24 cellular contexts compared by ENCODE assay signal in genomic region chr1:220950576-220950975, GRCh38.
DNase-seq lines count a peak whose midpoint lies in the region; ATAC-seq, FAIRE-seq and TF ChIP-seq lines count a peak whose summit lies in the region.
"Had no signal": no experiment of that assay in that cellular context is flagged by ENCODE, and none has a peak within 500 bp of the region (broad histone marks: within the 10 kb centered on the region; RNA-seq: fewer than 3 reads in every experiment).

No MANE protein-coding gene starts in this region.

- H2BK120ac ChIP-seq in trophoblast cell (ENCODE audit: insufficient read depth, low read length, poor library complexity): no peak overlapping the region

- no peak overlapping the region for H2AFZ ChIP-seq in GM23338
- H2AFZ ChIP-seq in trophoblast cell (ENCODE audit: insufficient read depth, low read length, poor library complexity): no peak overlapping the region
- H2AFZ ChIP-seq: PC-9 had no signal

- peaks cover 2% of the 10 kb centered on the region for H3K9me3 ChIP-seq in trophoblast cell (ENCODE audit: insufficient read depth, low read depth, low read length)

- H3K27me3 ChIP-seq in GM23338 (ENCODE audit: insufficient read depth) (no peaks in the 10 kb centered on the region), trophoblast cell (ENCODE audit: insufficient read depth, low read length) (no peaks in the 10 kb centered on the region)
- H3K27me3 ChIP-seq: body of pancreas, heart left ventricle, sigmoid colon, SJCRH30 had no signal

- FAIRE-seq in D721Med (lab: Jason Lieb, UNC): peak; percentile 89

- no peak overlapping the region for H4K8ac ChIP-seq in trophoblast cell (ENCODE audit: low read depth, low read length)

- H3K36me3 ChIP-seq in GM23338 (ENCODE audit: insufficient read depth) (no peaks in the 10 kb centered on the region), trophoblast cell (ENCODE audit: control insufficient read depth in 1 of 2, insufficient read depth in 2 of 2, low read length in 2 of 2) (no peaks in the 10 kb centered on the region)
- H3K36me3 ChIP-seq: heart left ventricle, sigmoid colon, SJCRH30 had no signal

- no peaks in the 10 kb centered on the region for H3K79me2 ChIP-seq in GM23338 (replicated peaks; ENCODE audit: insufficient read depth)
- no peaks in the 10 kb centered on the region for H3K79me2 ChIP-seq in trophoblast cell (ENCODE audit: control insufficient read depth, insufficient read depth, low read length, poor library complexity)

- no peak overlapping the region for H3K23ac ChIP-seq in trophoblast cell (ENCODE audit: low read length)

- H3K9ac ChIP-seq in trophoblast cell (ENCODE audit: low read length): no peak overlapping the region

- H3K18ac ChIP-seq in trophoblast cell (ENCODE audit: low read length): no peak overlapping the region

- no peak overlapping the region for H2BK5ac ChIP-seq in trophoblast cell (ENCODE audit: low read depth, low read length, poor library complexity)

- no peak overlapping the region for H3K27ac ChIP-seq in GM23338 (ENCODE audit: low read depth)
- no peak overlapping the region for H3K27ac ChIP-seq in trophoblast cell (ENCODE audit: low read depth, low read length)
- H3K27ac ChIP-seq: body of pancreas, epithelial cell of prostate, heart left ventricle, PC-9, sigmoid colon, SJCRH30 had no signal

- TF ChIP-seq CTCF in D721Med (IDR thresholded peaks at IDR 0.05; ENCODE audit: insufficient read depth, missing control alignments) (no peak), GM23338 (conservative IDR thresholded peaks at IDR 0.05; ENCODE audit: low read depth in 2 of 2) (no peak)

- DNase-seq in D721Med (ENCODE audit: insufficient read length, low spot score) (no peak), GM23338 (ENCODE audit: low spot score) (peak; percentile 4), MV-4-11 (lab: John Stamatoyannopoulos, UW) (peak; percentile 37), cerebellar cortex (ENCODE audit: low spot score) (peak; percentile 1), trophoblast cell (no peak)
- DNase-seq: activated CD4-positive, alpha-beta T cell treated with anti-CD3 and anti-CD28 coated beads for 36 hours; activated gamma-delta T cell treated with Interleukin-2 at 50 U/mL for 16 hours; activated naive CD8-positive, alpha-beta T cell treated with anti-CD3 and anti-CD28 coated beads, Interleukin-2, amount 50 U/mL, for 24 hours; body of pancreas; CD4-positive, alpha-beta T cell; DMS153; foreskin fibroblast; heart left ventricle; NCI-H2081; NCI-H446; PC-9; sigmoid colon; SJCRH30; stimulated activated CD4-positive, alpha-beta T cell treated with anti-CD3 and anti-CD28 coated beads, Interleukin-15, amount 100 ng/mL, for 24 hours had no signal

- H3F3A ChIP-seq in GM23338 (replicated peaks; ENCODE audit: low read depth): no peaks in the 10 kb centered on the region

- no peak overlapping the region for H4K91ac ChIP-seq in trophoblast cell (ENCODE audit: low read depth, low read length)

- peaks cover 16% of the 10 kb centered on the region; the same call in 2 of the 3 replicates for H3K9me3 Mint-ChIP-seq in GM23338

- no peaks in the 10 kb centered on the region for H3K9me2 ChIP-seq in GM23338 (ENCODE audit: insufficient read depth)

- H3K4me3 Mint-ChIP-seq in GM23338: no peak overlapping the region
- H3K4me3 Mint-ChIP-seq: activated CD4-positive, alpha-beta T cell treated with anti-CD3 and anti-CD28 coated beads for 36 hours; activated naive CD8-positive, alpha-beta T cell treated with anti-CD3 and anti-CD28 coated beads, Interleukin-2, amount 50 U/mL, for 24 hours; CD4-positive, alpha-beta T cell; stimulated activated naive CD8-positive, alpha-beta T cell treated with anti-CD3 and anti-CD28 coated beads, Interleukin-15, Interleukin-2, amounts not matched to agents 100 ng/mL and 50 ng/mL, for 24 hours; T-helper 1 cell treated with Interleukin-12 subunit alpha and Interleukin-12 subunit beta and Interleukin-4 antibody, amounts not matched to agents 30 μg/mL and 1 μg/mL, for 36 hours had no signal

- ATAC-seq in GM23338 (no peak), HG02610 (IDR thresholded peaks at IDR 0.05; ENCODE audit: unreplicated experiment) (no peak), GM18519 (IDR thresholded peaks at IDR 0.05; ENCODE audit: low FRiP score, unreplicated experiment) (no peak)
- ATAC-seq: activated CD4-positive, alpha-beta T cell treated with anti-CD3 and anti-CD28 coated beads for 36 hours; activated naive CD8-positive, alpha-beta T cell treated with anti-CD3 and anti-CD28 coated beads, Interleukin-2, amount 50 U/mL, for 24 hours; body of pancreas; heart left ventricle had no signal

- H2AK5ac ChIP-seq in trophoblast cell (ENCODE audit: low read length): no peak overlapping the region

- no peak overlapping the region for H2BK12ac ChIP-seq in trophoblast cell (ENCODE audit: low read length)

- no peak overlapping the region for H3K14ac ChIP-seq in trophoblast cell (ENCODE audit: low read length)

- H3K4me2 ChIP-seq in GM23338 (no peak overlapping the region), trophoblast cell (ENCODE audit: low read length) (no peak overlapping the region)
- H3K4me2 ChIP-seq: PC-9 had no signal

- H4K20me1 ChIP-seq in GM23338 (replicated peaks; ENCODE audit: insufficient read depth): no peaks in the 10 kb centered on the region

- H3K4me1 Mint-ChIP-seq in GM23338: no peaks in the 10 kb centered on the region
- H3K4me1 Mint-ChIP-seq: activated CD4-positive, alpha-beta T cell treated with anti-CD3 and anti-CD28 coated beads for 36 hours; activated naive CD8-positive, alpha-beta T cell treated with anti-CD3 and anti-CD28 coated beads, Interleukin-2, amount 50 U/mL, for 24 hours had no signal

- H3K4me3 ChIP-seq in GM23338: no peak overlapping the region
- no peak overlapping the region for H3K4me3 ChIP-seq in trophoblast cell (ENCODE audit: low read depth, low read length)
- H3K4me3 ChIP-seq: body of pancreas, heart left ventricle, PC-9, sigmoid colon, SJCRH30 had no signal

- H3K4me1 ChIP-seq in GM23338 (ENCODE audit: insufficient read depth) (no peaks in the 10 kb centered on the region), trophoblast cell (ENCODE audit: control insufficient read depth in 1 of 2, insufficient read depth in 2 of 2, low read length in 2 of 2) (no peaks in the 10 kb centered on the region)
- H3K4me1 ChIP-seq: body of pancreas, heart left ventricle, sigmoid colon had no signal

- H3K27me3 Mint-ChIP-seq in GM23338 (ENCODE audit: insufficient read depth, low read depth, poor library complexity): no peaks in the 10 kb centered on the region
- H3K27me3 Mint-ChIP-seq: activated CD4-positive, alpha-beta T cell treated with anti-CD3 and anti-CD28 coated beads for 36 hours; activated naive CD8-positive, alpha-beta T cell treated with anti-CD3 and anti-CD28 coated beads, Interleukin-2, amount 50 U/mL, for 24 hours; CD4-positive, alpha-beta T cell had no signal

- no peak overlapping the region for H3K27ac Mint-ChIP-seq in GM23338
- H3K27ac Mint-ChIP-seq: activated CD4-positive, alpha-beta T cell treated with anti-CD3 and anti-CD28 coated beads for 36 hours; activated naive CD8-positive, alpha-beta T cell treated with anti-CD3 and anti-CD28 coated beads, Interleukin-2, amount 50 U/mL, for 24 hours; CD4-positive, alpha-beta T cell; stimulated activated naive CD8-positive, alpha-beta T cell treated with anti-CD3 and anti-CD28 coated beads, Interleukin-15, Interleukin-2, amounts not matched to agents 100 ng/mL and 50 ng/mL, for 24 hours; T-helper 1 cell treated with Interleukin-12 subunit alpha and Interleukin-12 subunit beta and Interleukin-4 antibody, amounts not matched to agents 30 μg/mL and 1 μg/mL, for 36 hours had no signal

- H3K79me1 ChIP-seq in trophoblast cell (ENCODE audit: low read length): no peaks in the 10 kb centered on the region

- no peak overlapping the region for H4K12ac ChIP-seq in trophoblast cell (ENCODE audit: low read depth, low read length)

- H3K4ac ChIP-seq in trophoblast cell (ENCODE audit: low read depth, low read length): no peak overlapping the region

- peaks cover 6% of the 10 kb centered on the region; the same call in 2 of the 3 replicates for H3K36me3 Mint-ChIP-seq in GM23338 (ENCODE audit: low read depth)

TF ChIP-seq in GM23338, 12 proteins besides CTCF, POLR2A, EP300 and RAD21 (continues in another document):
- TF ChIP-seq CREB1 (CRISPR knock-in tag; IDR thresholded peaks at IDR 0.05; ENCODE audit: low read depth): no peak
- no peak for TF ChIP-seq EZH2 (IDR thresholded peaks at IDR 0.05; ENCODE audit: low read depth, unreplicated experiment)

Comparison
In these comparisons a context has a peak if more than half of its experiments do, and no peak if none do; other contexts are left out.
1. DNase-seq: peak in GM23338 (single experiment), MV-4-11 (single experiment) and cerebellar cortex (single experiment); none in D721Med (single experiment) and trophoblast cell (0 of 2).